ENCODE assay signal across 1 cellular context in genomic region chr17:35051183-35051578, GRCh38.
TF ChIP-seq lines count a peak whose summit lies in the region.

No MANE protein-coding gene starts in this region.

TF ChIP-seq in K562, 482 proteins besides CTCF, POLR2A, EP300 and RAD21 (continued from another document and continues in another):
- peak; percentile 51; the same call in 1 of the 2 replicates for TF ChIP-seq ZNF395 (CRISPR knock-in tag; IDR thresholded peaks at IDR 0.05)
- TF ChIP-seq ATF2 (CRISPR knock-in tag; IDR thresholded peaks at IDR 0.05): no peak
- peak; percentile 74 for TF ChIP-seq SMARCA4 (IDR thresholded peaks at IDR 0.05)
- no peak for TF ChIP-seq GABPB1 (CRISPR knock-in tag; IDR thresholded peaks at IDR 0.05)
- no peak for TF ChIP-seq CXXC5 (CRISPR knock-in tag; IDR thresholded peaks at IDR 0.05)
- TF ChIP-seq ZNF431 (CRISPR knock-in tag; IDR thresholded peaks at IDR 0.05): no peak
- TF ChIP-seq BHLHE40 (IDR thresholded peaks at IDR 0.05; ENCODE audit: low read length): peak; percentile 56; the same call in 1 of the 2 replicates
- TF ChIP-seq PRMT5 (CRISPR knock-in tag; IDR thresholded peaks at IDR 0.05): no peak
- no peak for TF ChIP-seq THRA (IDR thresholded peaks at IDR 0.05)
- no peak for TF ChIP-seq JUND (IDR thresholded peaks at IDR 0.05; ENCODE audit: borderline replicate concordance, low read depth, low read length)
- TF ChIP-seq JUND (tag; IDR thresholded peaks at IDR 0.05; ENCODE audit: borderline replicate concordance, low read depth, low read length): 0 out of 3 replicates have a peak, but pooled peaks have one; percentile 14
- TF ChIP-seq ELF1 (tag; IDR thresholded peaks at IDR 0.05): peak; percentile 52
- TF ChIP-seq ERF (CRISPR knock-in tag; IDR thresholded peaks at IDR 0.05): no peak
- TF ChIP-seq TCF7 (IDR thresholded peaks at IDR 0.05; ENCODE audit: borderline replicate concordance): no peak
- TF ChIP-seq THAP12 (CRISPR knock-in tag; IDR thresholded peaks at IDR 0.05): no peak
- TF ChIP-seq CEBPG (CRISPR knock-in tag; IDR thresholded peaks at IDR 0.05): no peak
- TF ChIP-seq CEBPG (tag; conservative IDR thresholded peaks at IDR 0.05 in 1 of 2, IDR thresholded peaks at IDR 0.05 in 1 of 2): peak in 1 of 2 experiments; percentile 18; a peak in 1 of 4 replicates
- TF ChIP-seq MIER1 (IDR thresholded peaks at IDR 0.05; ENCODE audit: low read depth): no peak
- TF ChIP-seq ZNF311 (CRISPR knock-in tag; IDR thresholded peaks at IDR 0.05): 0 out of 2 replicates have a peak, but pooled peaks have one; percentile 4
- peak; percentile 48; the same call in 1 of the 2 replicates for TF ChIP-seq L3MBTL2 (IDR thresholded peaks at IDR 0.05)
- TF ChIP-seq ZNF146 (CRISPR knock-in tag; IDR thresholded peaks at IDR 0.05; ENCODE audit: unreplicated experiment): no peak
- peak; percentile 33 to 66; a peak in 3 of 4 replicates for TF ChIP-seq MNT (conservative IDR thresholded peaks at IDR 0.05)
- TF ChIP-seq RREB1 (CRISPR knock-in tag; IDR thresholded peaks at IDR 0.05): no peak
- TF ChIP-seq HEY1 (CRISPR knock-in tag; IDR thresholded peaks at IDR 0.05; ENCODE audit: borderline replicate concordance): no peak
- no peak for TF ChIP-seq RBM22 (IDR thresholded peaks at IDR 0.05; ENCODE audit: low read depth, low read length, poor library complexity, severe bottlenecking)
- TF ChIP-seq NR2F6 (CRISPR knock-in tag; IDR thresholded peaks at IDR 0.05): no peak
- no peak for TF ChIP-seq NONO (IDR thresholded peaks at IDR 0.05; ENCODE audit: low read depth in 2 of 2, low read length in 1 of 2)
- TF ChIP-seq DDX20 (tag; IDR thresholded peaks at IDR 0.05; ENCODE audit: low read depth): 0 out of 2 replicates have a peak, but pooled peaks have one; percentile 25
- 0 out of 2 replicates have a peak, but pooled peaks have one; percentile 33 for TF ChIP-seq MYC (IDR thresholded peaks at IDR 0.05; ENCODE audit: low read depth, low read length)
- TF ChIP-seq MYC (CRISPR knock-in tag; IDR thresholded peaks at IDR 0.05; ENCODE audit: borderline replicate concordance, low read depth): no peak
- no peak for TF ChIP-seq ZZZ3 (IDR thresholded peaks at IDR 0.05)
- TF ChIP-seq ZNF639 (CRISPR knock-in tag; conservative IDR thresholded peaks at IDR 0.05 in 1 of 2, IDR thresholded peaks at IDR 0.05 in 1 of 2): 0 out of 4 replicates have a peak, but pooled peaks of 1 of the 2 experiments have one; percentile 33
- TF ChIP-seq ETV1 (tag; conservative IDR thresholded peaks at IDR 0.05; ENCODE audit: low read depth): peak; percentile 87
- no peak for TF ChIP-seq ZNF780A (CRISPR knock-in tag; IDR thresholded peaks at IDR 0.05)
- no peak for TF ChIP-seq ZNF75A (CRISPR knock-in tag; IDR thresholded peaks at IDR 0.05)
- no peak for TF ChIP-seq GATA2 (CRISPR knock-in tag; IDR thresholded peaks at IDR 0.05)
- no peak for TF ChIP-seq NR2C1 (IDR thresholded peaks at IDR 0.05)
- peak; percentile 38; the same call in 1 of the 2 replicates for TF ChIP-seq NR2C1 (tag; IDR thresholded peaks at IDR 0.05)
- TF ChIP-seq FOXK2 (conservative IDR thresholded peaks at IDR 0.05 in 1 of 2, IDR thresholded peaks at IDR 0.05 in 1 of 2; ENCODE audit: low read depth in 2 of 2): peak; percentile 74 to 86
- 0 out of 4 replicates have a peak, but pooled peaks of 1 of the 2 experiments have one; percentile 14 for TF ChIP-seq RCOR1 (IDR thresholded peaks at IDR 0.05; ENCODE audit: borderline replicate concordance in 1 of 2, low read depth in 2 of 2, low read length in 2 of 2)
- no peak for TF ChIP-seq ZNF232 (CRISPR knock-in tag; IDR thresholded peaks at IDR 0.05)
- TF ChIP-seq TSC22D4 (tag; IDR thresholded peaks at IDR 0.05): no peak
- 0 out of 2 replicates have a peak, but pooled peaks have one; percentile 22 for TF ChIP-seq SOX6 (IDR thresholded peaks at IDR 0.05)
- no peak for TF ChIP-seq LEF1 (IDR thresholded peaks at IDR 0.05)
- TF ChIP-seq RBM14 (IDR thresholded peaks at IDR 0.05; ENCODE audit: borderline replicate concordance, insufficient read depth, low read depth, low read length): no peak
- TF ChIP-seq ZNF766 (CRISPR knock-in tag; conservative IDR thresholded peaks at IDR 0.05): 0 out of 2 replicates have a peak, but pooled peaks have one; percentile 44
- TF ChIP-seq GATAD2A (IDR thresholded peaks at IDR 0.05): no peak
- no peak for TF ChIP-seq ZNF134 (CRISPR knock-in tag; conservative IDR thresholded peaks at IDR 0.05)
- TF ChIP-seq ZBTB43 (CRISPR knock-in tag; IDR thresholded peaks at IDR 0.05): no peak
- TF ChIP-seq COPS2 (conservative IDR thresholded peaks at IDR 0.05): no peak
- TF ChIP-seq KLF16 (IDR thresholded peaks at IDR 0.05): no peak
- 0 out of 2 replicates have a peak, but pooled peaks have one; percentile 25 for TF ChIP-seq ZNF584 (CRISPR knock-in tag; IDR thresholded peaks at IDR 0.05; ENCODE audit: low read depth)
